In genomic region chr6:30102701-30103629, GRCh38 we compare ENCODE assay signal across 1 cellular context.
TF ChIP-seq lines count a peak whose summit lies in the region.

No MANE protein-coding gene starts in this region.

TF ChIP-seq in HepG2, 621 proteins besides CTCF, POLR2A, EP300 and RAD21 (continued from another document and continues in another):
- no peak for TF ChIP-seq ZUFSP (CRISPR knock-in tag; IDR thresholded peaks at IDR 0.05; ENCODE audit: borderline replicate concordance)
- TF ChIP-seq THAP7 (CRISPR knock-in tag; IDR thresholded peaks at IDR 0.05), result no peak
- peak; percentile 70; the same call in 1 of the 2 replicates for TF ChIP-seq KAT7 (CRISPR knock-in tag; IDR thresholded peaks at IDR 0.05; ENCODE audit: borderline replicate concordance)
- TF ChIP-seq BCL6 (CRISPR knock-in tag; IDR thresholded peaks at IDR 0.05), result no peak
- TF ChIP-seq FOXM1 (CRISPR knock-in tag; IDR thresholded peaks at IDR 0.05), result no peak
- TF ChIP-seq ZNF441 (CRISPR knock-in tag; IDR thresholded peaks at IDR 0.05; ENCODE audit: borderline replicate concordance), result no peak
- no peak for TF ChIP-seq ZFAT (CRISPR knock-in tag; conservative IDR thresholded peaks at IDR 0.05)
- peak; percentile 57; the same call in 1 of the 2 replicates for TF ChIP-seq MIER3 (CRISPR knock-in tag; IDR thresholded peaks at IDR 0.05; ENCODE audit: borderline replicate concordance)
- TF ChIP-seq ZNF619 (CRISPR knock-in tag; IDR thresholded peaks at IDR 0.05), result peak; percentile 72
- no peak; the same call in 1 of the 2 replicates for TF ChIP-seq TFDP1 (CRISPR knock-in tag; IDR thresholded peaks at IDR 0.05; ENCODE audit: borderline replicate concordance)
- no peak for TF ChIP-seq LBX2 (CRISPR knock-in tag; IDR thresholded peaks at IDR 0.05; ENCODE audit: borderline replicate concordance)
- TF ChIP-seq GTF3A (CRISPR knock-in tag; conservative IDR thresholded peaks at IDR 0.05), result no peak
- TF ChIP-seq ETV6 (CRISPR knock-in tag; conservative IDR thresholded peaks at IDR 0.05), result 0 out of 2 replicates have a peak, but pooled peaks have one; percentile 61
- TF ChIP-seq CCDC6 (CRISPR knock-in tag; IDR thresholded peaks at IDR 0.05), result no peak
- TF ChIP-seq YEATS4 (CRISPR knock-in tag; IDR thresholded peaks at IDR 0.05; ENCODE audit: borderline replicate concordance), result peak; percentile 56; the same call in 1 of the 2 replicates
- peak; percentile 64; the same call in 1 of the 2 replicates for TF ChIP-seq HIVEP1 (CRISPR knock-in tag; IDR thresholded peaks at IDR 0.05)
- 0 out of 2 replicates have a peak, but pooled peaks have one; percentile 0 for TF ChIP-seq ZNF558 (CRISPR knock-in tag; IDR thresholded peaks at IDR 0.05; ENCODE audit: borderline replicate concordance)
- TF ChIP-seq SOX5 (CRISPR knock-in tag; IDR thresholded peaks at IDR 0.05; ENCODE audit: borderline replicate concordance), result no peak; the same call in 1 of the 2 replicates
- TF ChIP-seq ZMYM3 (CRISPR knock-in tag; IDR thresholded peaks at IDR 0.05), result no peak
- no peak for TF ChIP-seq NR2F1 (CRISPR knock-in tag; IDR thresholded peaks at IDR 0.05)
- no peak for TF ChIP-seq SOX6 (IDR thresholded peaks at IDR 0.05)
- peak; percentile 62 for TF ChIP-seq SOX6 (CRISPR knock-in tag; IDR thresholded peaks at IDR 0.05)
- no peak for TF ChIP-seq ZNF468 (CRISPR knock-in tag; IDR thresholded peaks at IDR 0.05)
- TF ChIP-seq SIX1 (CRISPR knock-in tag; IDR thresholded peaks at IDR 0.05; ENCODE audit: borderline replicate concordance), result no peak
- peak; percentile 50 for TF ChIP-seq PHF5A (CRISPR knock-in tag; IDR thresholded peaks at IDR 0.05; ENCODE audit: low read depth, unreplicated experiment)
- TF ChIP-seq CBX1 (IDR thresholded peaks at IDR 0.05; ENCODE audit: low read depth), result no peak
- TF ChIP-seq PHF20 (CRISPR knock-in tag; IDR thresholded peaks at IDR 0.05), result no peak
- TF ChIP-seq ZNF224 (CRISPR knock-in tag; IDR thresholded peaks at IDR 0.05), result no peak
- TF ChIP-seq JUND (CRISPR knock-in tag; IDR thresholded peaks at IDR 0.05), result no peak
- no peak for TF ChIP-seq ZNF207 (IDR thresholded peaks at IDR 0.05; ENCODE audit: borderline replicate concordance)
- TF ChIP-seq KDM2A (CRISPR knock-in tag; IDR thresholded peaks at IDR 0.05; ENCODE audit: borderline replicate concordance, low read depth), result peak; percentile 86
- no peak for TF ChIP-seq BCLAF1 (IDR thresholded peaks at IDR 0.05)
- TF ChIP-seq FUBP1 (CRISPR knock-in tag; IDR thresholded peaks at IDR 0.05; ENCODE audit: borderline replicate concordance), result no peak
- TF ChIP-seq CBFB (CRISPR knock-in tag; IDR thresholded peaks at IDR 0.05), result no peak
- TF ChIP-seq ZNF747 (CRISPR knock-in tag; IDR thresholded peaks at IDR 0.05; ENCODE audit: borderline replicate concordance), result no peak
- TF ChIP-seq ZNF878 (CRISPR knock-in tag; IDR thresholded peaks at IDR 0.05), result no peak
- no peak; the same call in 1 of the 2 replicates for TF ChIP-seq KDM5A (IDR thresholded peaks at IDR 0.05; ENCODE audit: borderline replicate concordance, low read length)
- 0 out of 2 replicates have a peak, but pooled peaks have one; percentile 24 for TF ChIP-seq ZNF766 (CRISPR knock-in tag; IDR thresholded peaks at IDR 0.05; ENCODE audit: borderline replicate concordance)
- no peak for TF ChIP-seq NR0B2 (CRISPR knock-in tag; IDR thresholded peaks at IDR 0.05)
- TF ChIP-seq GFI1 (CRISPR knock-in tag; IDR thresholded peaks at IDR 0.05; ENCODE audit: borderline replicate concordance), result 0 out of 2 replicates have a peak, but pooled peaks have one; percentile 67
- TF ChIP-seq ELK4 (CRISPR knock-in tag; IDR thresholded peaks at IDR 0.05; ENCODE audit: borderline replicate concordance), result no peak
- no peak for TF ChIP-seq GRHL1 (CRISPR knock-in tag; conservative IDR thresholded peaks at IDR 0.05)
- TF ChIP-seq DZIP1 (CRISPR knock-in tag; IDR thresholded peaks at IDR 0.05), result no peak
- no peak; the same call in 1 of the 2 replicates for TF ChIP-seq ZFY (CRISPR knock-in tag; IDR thresholded peaks at IDR 0.05)
- 0 out of 2 replicates have a peak, but pooled peaks have one; percentile 50 for TF ChIP-seq CENPBD1 (CRISPR knock-in tag; IDR thresholded peaks at IDR 0.05; ENCODE audit: borderline replicate concordance, low read depth)
- no peak for TF ChIP-seq SYNCRIP (IDR thresholded peaks at IDR 0.05; ENCODE audit: insufficient read depth, low read depth, low read length)
- 0 out of 2 replicates have a peak, but pooled peaks have one; percentile 7 for TF ChIP-seq ONECUT2 (CRISPR knock-in tag; IDR thresholded peaks at IDR 0.05)
- peak; percentile 40; the same call in 1 of the 2 replicates for TF ChIP-seq ZNF160 (CRISPR knock-in tag; IDR thresholded peaks at IDR 0.05)
- no peak for TF ChIP-seq KDM6A (CRISPR knock-in tag; IDR thresholded peaks at IDR 0.05; ENCODE audit: low read depth)
